ENCODE assay signal across 10 cellular contexts in the genomic region with DNA sequence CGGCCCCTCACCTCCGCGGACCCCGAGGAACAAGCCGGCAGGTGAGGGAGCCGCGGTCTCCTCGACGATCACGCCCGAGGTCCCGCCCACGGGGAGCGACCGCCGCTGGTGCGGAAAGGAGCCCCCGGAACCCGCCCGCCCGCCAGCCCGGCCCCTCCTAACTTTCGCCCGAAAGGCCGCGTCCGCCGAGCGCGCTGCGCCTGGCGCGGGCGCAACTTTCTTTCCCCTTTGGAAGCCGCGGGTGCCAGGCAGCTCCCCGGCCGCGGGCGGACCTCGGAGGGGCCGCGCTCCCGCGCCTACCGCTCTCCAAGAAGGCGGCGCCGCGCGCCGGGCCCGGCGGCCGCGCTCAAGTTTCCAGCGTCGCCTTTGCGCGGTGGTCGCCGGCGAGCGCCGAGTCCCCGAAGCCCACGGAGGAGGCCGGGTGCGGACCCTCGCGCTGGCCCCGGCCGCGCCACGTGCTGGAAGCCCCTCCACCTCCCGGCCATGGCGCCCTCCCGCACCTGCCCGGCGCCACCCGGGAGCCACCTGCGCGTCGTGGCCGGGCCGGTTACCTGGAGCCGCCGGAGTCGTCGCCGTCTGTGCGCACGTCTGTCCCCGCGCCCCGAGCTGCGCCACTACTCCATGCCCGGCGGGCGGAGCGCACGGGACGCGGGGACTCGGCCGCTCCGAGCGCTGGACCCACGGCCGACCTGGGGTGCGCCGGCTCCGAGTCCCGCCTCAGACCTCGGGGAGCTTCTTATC. TPM values are rescaled to one million over a fixed set of nuclear protein-coding genes. Genes with fewer than 3 reads are reported as not detected.
DNase-seq lines count a peak whose midpoint lies in the region; ATAC-seq and TF ChIP-seq lines count a peak whose summit lies in the region.
"Had no signal": no experiment of that assay in that cellular context is flagged by ENCODE, and none has a peak within 500 bp of the region (broad histone marks: within the 10 kb centered on the region; RNA-seq: fewer than 3 reads in every experiment).

A gene with protein sequence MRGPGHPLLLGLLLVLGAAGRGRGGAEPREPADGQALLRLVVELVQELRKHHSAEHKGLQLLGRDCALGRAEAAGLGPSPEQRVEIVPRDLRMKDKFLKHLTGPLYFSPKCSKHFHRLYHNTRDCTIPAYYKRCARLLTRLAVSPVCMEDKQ (minus strand): TSS at position 90 of the 741 bp plus-strand sequence. CDS start 256 bp downstream, outside the sequence.

- H3K36me3 Mint-ChIP-seq in activated naive CD4-positive, alpha-beta T cell treated with anti-CD3 and anti-CD28 coated beads, Interleukin-2, amount 50 U/mL, for 24 hours, result no peaks in the 10 kb centered on the region
- peaks cover 11% of the 10 kb centered on the region for H3K36me3 Mint-ChIP-seq in type B pancreatic cell

- H3K9me3 Mint-ChIP-seq in activated naive CD4-positive, alpha-beta T cell treated with anti-CD3 and anti-CD28 coated beads, Interleukin-2, amount 50 U/mL, for 24 hours, result no peaks in the 10 kb centered on the region
- H3K9me3 Mint-ChIP-seq in type B pancreatic cell, result no peaks in the 10 kb centered on the region

- no peak within 1 kb of the TSS for H2AFZ ChIP-seq in OCI-LY7 (ENCODE audit: low read length)

- WGBS in body of pancreas, 2 donors, result 0 to 1% methylated on average over 2 to 102 of the region's 115 CpGs
- 0% methylated on average over 2 of the region's 115 CpGs for WGBS in right lobe of liver (ENCODE audit: insufficient coverage, low coverage, low lambda C conversion rate, missing lambda C conversion rate)

- ATAC-seq in body of pancreas (peak; percentile 15), right lobe of liver (no peak)

- no TSS peak for BruUV-seq in OCI-LY7 (replicated peaks; lab: Mats Ljungman, UMichigan)

- TF ChIP-seq POLR2A in body of pancreas (IDR thresholded peaks at IDR 0.05), result peak; percentile 26 to 53 (median 42)
- no peak for TF ChIP-seq POLR2A in right lobe of liver (IDR thresholded peaks at IDR 0.05)

- intact Hi-C loops in body of pancreas (cut with DNase I), result loop anchor here (5.0 kb wide), 1 partner anchor 116 kb away; no protein-coding TSS in a partner anchor
- intact Hi-C loops in right lobe of liver (cut with DNase I), result no loop called here
- intact Hi-C loops in OCI-LY7 (cut with micrococcal nuclease; ENCODE audit: unreplicated experiment), result no loop called here

- H3K9me3 ChIP-seq in body of pancreas (no peaks in the 10 kb centered on the region), right lobe of liver (no peaks in the 10 kb centered on the region), OCI-LY7 (ENCODE audit: low read length) (no peaks in the 10 kb centered on the region)

- peaks cover 36% of the 10 kb centered on the region for H3K4me1 ChIP-seq in body of pancreas
- peaks cover 0 to 21% (median 3%) of the 10 kb centered on the region in 4 donors for H3K4me1 ChIP-seq in right lobe of liver
- no peaks in the 10 kb centered on the region for H3K4me1 ChIP-seq in OCI-LY7 (ENCODE audit: insufficient read depth, low read length, poor library complexity, severe bottlenecking)

- DNase-seq in activated naive CD4-positive, alpha-beta T cell treated with anti-CD3 and anti-CD28 coated beads, Interleukin-2, amount 50 U/mL, for 16 hours, result no peak
- DNase-seq in body of pancreas (peak in 3 of 4 donors; percentile 40 to 50 (median 44)), right lobe of liver (peak in 2 of 3 donors; percentile 33 to 55), type B pancreatic cell (ENCODE audit: extremely low spot score, unreplicated experiment) (no peak), OCI-LY7 (ENCODE audit: low spot score) (no peak), cerebellar cortex (ENCODE audit: low spot score) (no peak)
- no peak for DNase-seq in stimulated activated CD8-positive, alpha-beta memory T cell treated with anti-CD3 and anti-CD28 coated beads, Interleukin-4, amount 100 ng/mL, for 48 hours

- no peaks in the 10 kb centered on the region for H3K9me2 ChIP-seq in OCI-LY7 (ENCODE audit: insufficient read depth, low read length)

- no peaks in the 10 kb centered on the region for H4K20me1 ChIP-seq in OCI-LY7 (ENCODE audit: insufficient read depth, low read length)

- H3K79me2 ChIP-seq in OCI-LY7 (ENCODE audit: insufficient read depth, low read depth, low read length), result no peaks in the 10 kb centered on the region

- no peak within 1 kb of the TSS for H3K4me2 ChIP-seq in OCI-LY7 (ENCODE audit: low read length)

- H3K4me3 Mint-ChIP-seq in activated naive CD4-positive, alpha-beta T cell treated with anti-CD3 and anti-CD28 coated beads, Interleukin-2, amount 50 U/mL, for 24 hours, result peak within 1 kb of the TSS; percentile 58
- peak within 1 kb of the TSS; percentile 81 for H3K4me3 Mint-ChIP-seq in type B pancreatic cell

- TF ChIP-seq CTCF in body of pancreas (IDR thresholded peaks at IDR 0.05) (no peak), right lobe of liver (IDR thresholded peaks at IDR 0.05) (no peak), type B pancreatic cell (conservative IDR thresholded peaks at IDR 0.05) (no peak), OCI-LY7 (conservative IDR thresholded peaks at IDR 0.05; ENCODE audit: low read length) (no peak)

- H3K4me1 Mint-ChIP-seq in activated naive CD4-positive, alpha-beta T cell treated with anti-CD3 and anti-CD28 coated beads, Interleukin-2, amount 50 U/mL, for 24 hours, result peaks cover 7% of the 10 kb centered on the region
- H3K4me1 Mint-ChIP-seq in type B pancreatic cell (ENCODE audit: unreplicated experiment), result no peaks in the 10 kb centered on the region

- H3K36me3 ChIP-seq in body of pancreas (replicated peaks in 1 of 2; ENCODE audit: insufficient read depth in 1 of 2, low read depth in 2 of 2), result no peaks in the 10 kb centered on the region
- no peaks in the 10 kb centered on the region for H3K36me3 ChIP-seq in right lobe of liver
- H3K36me3 ChIP-seq in OCI-LY7 (ENCODE audit: insufficient read depth, low read length), result 0 out of 2 replicates have a peak, but pooled peaks cover 6% of the 10 kb centered on the region

- CTCF ChIA-PET in OCI-LY7 (lab: Charles Lee; ENCODE audit: unreplicated experiment), result no interaction called here

- H3K27me3 ChIP-seq in body of pancreas, result no peaks in the 10 kb centered on the region
- peaks cover 0 to 8% of the 10 kb centered on the region in 2 donors for H3K27me3 ChIP-seq in right lobe of liver

- POLR2A ChIA-PET in OCI-LY7 (lab: Charles Lee), result no interaction called here

- H3K27ac ChIP-seq in body of pancreas (peak within 1 kb of the TSS; percentile 57 to 92 (median 90)), right lobe of liver (no peak within 1 kb of the TSS), OCI-LY7 (ENCODE audit: low read depth, low read length, poor library complexity, severe bottlenecking) (no peak within 1 kb of the TSS)

- peaks cover 15% of the 10 kb centered on the region for H3K27me3 Mint-ChIP-seq in activated naive CD4-positive, alpha-beta T cell treated with anti-CD3 and anti-CD28 coated beads, Interleukin-2, amount 50 U/mL, for 24 hours
- peaks cover 57% of the 10 kb centered on the region for H3K27me3 Mint-ChIP-seq in type B pancreatic cell

- no peak within 1 kb of the TSS for H3K27ac Mint-ChIP-seq in activated naive CD4-positive, alpha-beta T cell treated with anti-CD3 and anti-CD28 coated beads, Interleukin-2, amount 50 U/mL, for 24 hours
- H3K27ac Mint-ChIP-seq in type B pancreatic cell, result peak within 1 kb of the TSS; percentile 59

- peak within 1 kb of the TSS; percentile 16 to 33 for H3K4me3 ChIP-seq in body of pancreas
- peak within 1 kb of the TSS; percentile 30 to 36 (median 31) for H3K4me3 ChIP-seq in right lobe of liver
- H3K4me3 ChIP-seq in OCI-LY7 (ENCODE audit: low read depth, low read length, poor library complexity, severe bottlenecking), result no peak within 1 kb of the TSS

RNA-seq across cellular contexts. Expression of the gene that starts here (rescaled TPM):
- 100 to 1,000 TPM in 1 of 2 donors, 10 to 100 TPM in 1; 56.6 to 104 TPM for total RNA-seq in body of pancreas
- 1 to 10 TPM in 4 of 6 experiments, under 1 TPM in 2; 0.49 to 2.9 (median 1.0) TPM for total RNA-seq in right lobe of liver
- 3.5 and 10.6 TPM in 2 replicates for total RNA-seq in type B pancreatic cell (ENCODE audit: low replicate concordance)
- not detected in 2 replicates for total RNA-seq in OCI-LY7 (2014; rRNA removed; shearing (Covaris generic))
- not detected in 2 replicates for total RNA-seq in OCI-LY7 (2022)
- total RNA-seq: pulmonary artery endothelial cell, SK-MEL-5 had no signal

Comparison
In these comparisons a context has a peak if more than half of its experiments do, and no peak if none do; other contexts are left out.
1. DNase-seq: peak in body of pancreas (3 of 4) and right lobe of liver (2 of 3); none in activated naive CD4-positive, alpha-beta T cell treated with anti-CD3 and anti-CD28 coated beads, Interleukin-2, amount 50 U/mL, for 16 hours (single experiment), type B pancreatic cell (single experiment), OCI-LY7 (single experiment), cerebellar cortex (single experiment) and stimulated activated CD8-positive, alpha-beta memory T cell treated with anti-CD3 and anti-CD28 coated beads, Interleukin-4, amount 100 ng/mL, for 48 hours (single experiment).
2. H3K27ac ChIP-seq: peak in body of pancreas (4 of 4); none in right lobe of liver (0 of 3) and OCI-LY7 (single experiment).